22 cellular contexts compared by ENCODE assay signal in genomic region chr12:95755236-95755865, GRCh38. TPM values are rescaled to one million over a fixed set of nuclear protein-coding genes. Genes with fewer than 3 reads are reported as not detected.
DNase-seq lines count a peak whose midpoint lies in the region; ATAC-seq and TF ChIP-seq lines count a peak whose summit lies in the region.
"Had no signal": no experiment of that assay in that cellular context is flagged by ENCODE, and none has a peak within 500 bp of the region (broad histone marks: within the 10 kb centered on the region; RNA-seq: fewer than 3 reads in every experiment).

No MANE protein-coding gene starts in this region.

- WGBS in mesendoderm (ENCODE audit: extremely low coverage, insufficient coverage, low lambda C conversion rate): no CpG with 5 or more reads among the region's 6 CpGs

- H3K27ac ChIP-seq in HUES6 (ENCODE audit: low read depth, low read length) (peak overlapping the region; percentile 48; the same call in 1 of the 2 replicates), mesendoderm (ENCODE audit: low read depth, low read length) (peak overlapping the region; percentile 70)
- H3K27ac ChIP-seq: gastrocnemius medialis, parathyroid adenoma, sigmoid colon, SK-N-MC had no signal

- peak overlapping the region; percentile 82 for H2AK5ac ChIP-seq in mesendoderm (ENCODE audit: low read length)

- H2BK120ac ChIP-seq in mesendoderm (ENCODE audit: low read depth, low read length): peak overlapping the region; percentile 64

- peak overlapping the region; percentile 80 for H3K56ac ChIP-seq in mesendoderm (ENCODE audit: low read length)

- peaks cover 22% of the 10 kb centered on the region for H3K4me1 ChIP-seq in HUES6 (ENCODE audit: control insufficient read depth, insufficient read depth, low read length)
- peaks cover 7% of the 10 kb centered on the region for H3K4me1 ChIP-seq in mesendoderm (ENCODE audit: control insufficient read depth, low read depth, low read length)
- H3K4me1 ChIP-seq: parathyroid adenoma, sigmoid colon had no signal

- H3K18ac ChIP-seq in mesendoderm (ENCODE audit: low read length): peak overlapping the region; percentile 84

- H3K4me3 ChIP-seq in HUES6 (ENCODE audit: low read depth, low read length) (peak overlapping the region; percentile 10; the same call in 1 of the 2 replicates), fibroblast of villous mesenchyme (ENCODE audit: low read depth, low read length) (no peak overlapping the region), mesendoderm (ENCODE audit: low read length) (no peak overlapping the region)
- H3K4me3 ChIP-seq: gastrocnemius medialis, sigmoid colon, SK-N-MC had no signal

- no peak overlapping the region for H3K23ac ChIP-seq in mesendoderm (ENCODE audit: low read length)

- TF ChIP-seq CTCF in fibroblast of villous mesenchyme (IDR thresholded peaks at IDR 0.05; ENCODE audit: insufficient read depth, low read depth, low read length) (no peak), type B pancreatic cell (conservative IDR thresholded peaks at IDR 0.05) (no peak)

- ATAC-seq in GM21825 (IDR thresholded peaks at IDR 0.05; ENCODE audit: unreplicated experiment) (no peak), HG02938 (IDR thresholded peaks at IDR 0.05; ENCODE audit: unreplicated experiment) (no peak)
- ATAC-seq: esophagus mucosa; gastrocnemius medialis; natural killer cell treated with Interleukin-12 subunit alpha and Interleukin-12 subunit beta and Interleukin-15 and Interleukin-18, amount 100 ng/mL, for 72 hours had no signal

- H4K5ac ChIP-seq in mesendoderm (ENCODE audit: low read length): no peak overlapping the region

- H2BK15ac ChIP-seq in mesendoderm (replicated peaks; ENCODE audit: low read depth): peak overlapping the region; percentile 45

- peaks cover 8% of the 10 kb centered on the region for H3K36me3 Mint-ChIP-seq in type B pancreatic cell
- H3K36me3 Mint-ChIP-seq: activated CD4-positive, alpha-beta memory T cell treated with anti-CD3 and anti-CD28 coated beads for 36 hours; activated naive CD8-positive, alpha-beta T cell treated with anti-CD3 and anti-CD28 coated beads, Interleukin-2, amount 10 ng/mL, durations not matched to agents 7 days and 5 days; CD4-positive, CD25-positive, alpha-beta regulatory T cell; natural killer cell treated with Interleukin-12 subunit alpha and Interleukin-12 subunit beta and Interleukin-15 and Interleukin-18, amount 100 ng/mL, for 72 hours had no signal

- H3K27ac Mint-ChIP-seq in type B pancreatic cell: peak overlapping the region; percentile 89
- H3K27ac Mint-ChIP-seq: activated CD4-positive, alpha-beta memory T cell treated with anti-CD3 and anti-CD28 coated beads for 36 hours; activated naive CD8-positive, alpha-beta T cell treated with anti-CD3 and anti-CD28 coated beads, Interleukin-2, amount 10 ng/mL, durations not matched to agents 7 days and 5 days; CD4-positive, CD25-positive, alpha-beta regulatory T cell; natural killer cell treated with Interleukin-12 subunit alpha and Interleukin-12 subunit beta and Interleukin-15 and Interleukin-18, amount 100 ng/mL, for 72 hours had no signal

- H3K36me3 ChIP-seq in HUES6 (ENCODE audit: control insufficient read depth, insufficient read depth, low read length) (no peaks in the 10 kb centered on the region; the same call in 1 of the 2 replicates), mesendoderm (ENCODE audit: control insufficient read depth, insufficient read depth, low read length) (no peaks in the 10 kb centered on the region)
- H3K36me3 ChIP-seq: gastrocnemius medialis, sigmoid colon had no signal

- H3K9me3 ChIP-seq in HUES6 (ENCODE audit: control insufficient read depth, insufficient read depth, low read depth, low read length): peaks cover 17% of the 10 kb centered on the region; the same call in 1 of the 2 replicates
- H3K9me3 ChIP-seq: sigmoid colon had no signal

- H3K9ac ChIP-seq in HUES6 (ENCODE audit: low read length): peak overlapping the region; percentile 45
- peak overlapping the region; percentile 44 for H3K9ac ChIP-seq in mesendoderm (ENCODE audit: low read length)
- H3K9ac ChIP-seq: parathyroid adenoma had no signal

- H3K27me3 ChIP-seq in HUES6 (ENCODE audit: control insufficient read depth, insufficient read depth, low read length): no peaks in the 10 kb centered on the region
- no peaks in the 10 kb centered on the region for H3K27me3 ChIP-seq in mesendoderm (ENCODE audit: insufficient read depth, low read length, poor library complexity)
- H3K27me3 ChIP-seq: gastrocnemius medialis, sigmoid colon had no signal

- H3K4me2 ChIP-seq in mesendoderm (ENCODE audit: low read length): no peak overlapping the region

- no peaks in the 10 kb centered on the region for H3K79me1 ChIP-seq in mesendoderm (ENCODE audit: low read length)

- DNase-seq in fibroblast of villous mesenchyme (ENCODE audit: low read depth): peak; percentile 35
- peak; percentile 58 for DNase-seq in mesendoderm
- DNase-seq in type B pancreatic cell (ENCODE audit: extremely low spot score, unreplicated experiment): no peak
- DNase-seq in T-helper 9 cell: no peak
- DNase-seq: activated CD4-positive, alpha-beta memory T cell treated with anti-CD3 and anti-CD28 coated beads for 36 hours; activated CD4-positive, CD25-positive, alpha-beta regulatory T cell; activated naive CD8-positive, alpha-beta T cell treated with anti-CD3 and anti-CD28 coated beads, Interleukin-2, amount 10 ng/mL, durations not matched to agents 7 days and 5 days; CD4-positive, CD25-positive, alpha-beta regulatory T cell; effector CD8-positive, alpha-beta T cell; gastrocnemius medialis; kidney; NCI-H1105; NCI-H2081; NCI-H510A; sigmoid colon had no signal

- peak overlapping the region; percentile 59 for H3K4ac ChIP-seq in mesendoderm (ENCODE audit: low read depth, low read length)

- no peaks in the 10 kb centered on the region for H3K79me2 ChIP-seq in mesendoderm (ENCODE audit: control insufficient read depth, insufficient read depth, low read length)
- H3K79me2 ChIP-seq: parathyroid adenoma had no signal

- H2BK5ac ChIP-seq in mesendoderm (ENCODE audit: low read length): peak overlapping the region; percentile 89

- H3K27me3 Mint-ChIP-seq in type B pancreatic cell: no peaks in the 10 kb centered on the region
- H3K27me3 Mint-ChIP-seq: activated CD4-positive, alpha-beta memory T cell treated with anti-CD3 and anti-CD28 coated beads for 36 hours; CD4-positive, CD25-positive, alpha-beta regulatory T cell had no signal

- peak overlapping the region; percentile 56 for H4K8ac ChIP-seq in mesendoderm (ENCODE audit: low read depth, low read length)

- peak overlapping the region; percentile 23 for H3K4me3 Mint-ChIP-seq in type B pancreatic cell
- H3K4me3 Mint-ChIP-seq: activated CD4-positive, alpha-beta memory T cell treated with anti-CD3 and anti-CD28 coated beads for 36 hours; activated naive CD8-positive, alpha-beta T cell treated with anti-CD3 and anti-CD28 coated beads, Interleukin-2, amount 10 ng/mL, durations not matched to agents 7 days and 5 days; CD4-positive, CD25-positive, alpha-beta regulatory T cell; natural killer cell treated with Interleukin-12 subunit alpha and Interleukin-12 subunit beta and Interleukin-15 and Interleukin-18, amount 100 ng/mL, for 72 hours had no signal

- H3K9me3 Mint-ChIP-seq in type B pancreatic cell: peaks cover 5% of the 10 kb centered on the region
- H3K9me3 Mint-ChIP-seq: activated naive CD8-positive, alpha-beta T cell treated with anti-CD3 and anti-CD28 coated beads, Interleukin-2, amount 10 ng/mL, durations not matched to agents 7 days and 5 days; natural killer cell treated with Interleukin-12 subunit alpha and Interleukin-12 subunit beta and Interleukin-15 and Interleukin-18, amount 100 ng/mL, for 72 hours had no signal

- H3K4me1 Mint-ChIP-seq in type B pancreatic cell (ENCODE audit: unreplicated experiment): peaks cover 6% of the 10 kb centered on the region
- H3K4me1 Mint-ChIP-seq: activated naive CD8-positive, alpha-beta T cell treated with anti-CD3 and anti-CD28 coated beads, Interleukin-2, amount 10 ng/mL, durations not matched to agents 7 days and 5 days; CD4-positive, CD25-positive, alpha-beta regulatory T cell had no signal

RNA-seq across cellular contexts. Expression of gene NTN4, which starts 35.2 kb away (rescaled TPM):
- 51.9 and 135 TPM in 2 replicates for total RNA-seq in fibroblast of villous mesenchyme
- polyA plus RNA-seq in mesendoderm (2013, experiment 1 of 2): 0.73 TPM
- 0.70 TPM for polyA plus RNA-seq in mesendoderm (2013, experiment 2 of 2)
- total RNA-seq in type B pancreatic cell (ENCODE audit: low replicate concordance): 21.2 and 23.5 TPM in 2 replicates
- total RNA-seq: CD4-positive, CD25-positive, alpha-beta regulatory T cell; natural killer cell treated with Interleukin-12 subunit alpha and Interleukin-12 subunit beta and Interleukin-15 and Interleukin-18, amount 100 ng/mL, for 72 hours had no signal

Comparison
In these comparisons a context has a peak if more than half of its experiments do, and no peak if none do; other contexts are left out.
1. DNase-seq: peak in fibroblast of villous mesenchyme (single experiment) and mesendoderm (single experiment); none in type B pancreatic cell (single experiment) and T-helper 9 cell (single experiment).